ENCODE assay signal across 1 cellular context in genomic region chr10:96584474-96584873, GRCh38.
TF ChIP-seq lines count a peak whose summit lies in the region.

No MANE protein-coding gene starts in this region.

TF ChIP-seq in endothelial cell of umbilical vein, 7 proteins besides CTCF, POLR2A, EP300 and RAD21 (continued from another document):
- TF ChIP-seq POLR2AphosphoS5 (IDR thresholded peaks at IDR 0.05; ENCODE audit: insufficient read depth, low read depth, low read length) (no peak), GATA2 (IDR thresholded peaks at IDR 0.05; ENCODE audit: insufficient read depth, insufficient read length, low read depth, low read length) (no peak)
